In genomic region chr3:42013652-42014442, GRCh38 we compare ENCODE assay signal across 8 cellular contexts. TPM values are rescaled to one million over a fixed set of nuclear protein-coding genes. Genes with fewer than 3 reads are reported as not detected.
DNase-seq lines count a peak whose midpoint lies in the region; ATAC-seq, FAIRE-seq and TF ChIP-seq lines count a peak whose summit lies in the region.
"Had no signal": no experiment of that assay in that cellular context is flagged by ENCODE, and none has a peak within 500 bp of the region (broad histone marks: within the 10 kb centered on the region; RNA-seq: fewer than 3 reads in every experiment).

No MANE protein-coding gene starts in this region.

- intact Hi-C loops in HepG2 (cut with micrococcal nuclease; ENCODE audit: unreplicated experiment): loop anchor here (2.0 kb wide), 1 partner anchor 19 kb away; no protein-coding TSS in a partner anchor

- CTCF ChIA-PET in HepG2 (lab: Yijun Ruan, JAX; ENCODE audit: low intra/inter-chr PET ratio, low total read pairs): interaction anchor here (1.2 kb wide), 1 partner anchor 86 kb away, joined by 3 read pairs; no protein-coding TSS in a partner anchor

- H3K9me3 ChIP-seq in T-helper 17 cell (ENCODE audit: control insufficient read depth, low read length, poor library complexity, severe bottlenecking) (no peaks in the 10 kb centered on the region), HepG2 (ENCODE audit: low read length) (no peaks in the 10 kb centered on the region)

- no peaks in the 10 kb centered on the region for H3K27me3 ChIP-seq in bronchial epithelial cell (ENCODE audit: control insufficient read depth, insufficient read depth, low read length)
- no peaks in the 10 kb centered on the region for H3K27me3 ChIP-seq in HepG2 (ENCODE audit: control insufficient read depth in 1 of 2, insufficient read depth in 2 of 2, low read length in 2 of 2)

- TF ChIP-seq EP300 in HepG2 (IDR thresholded peaks at IDR 0.05; ENCODE audit: low read depth in 2 of 2, low read length in 2 of 2) (no peak), HepG2 (CRISPR knock-in tag; IDR thresholded peaks at IDR 0.05; ENCODE audit: borderline replicate concordance) (no peak)

- peak; percentile 8 for ATAC-seq in HG02981 (IDR thresholded peaks at IDR 0.05; ENCODE audit: unreplicated experiment)
- peak; percentile 13 for ATAC-seq in T-helper 17 cell
- peak; percentile 15 for ATAC-seq in HepG2

- in situ Hi-C loops in HepG2 (cut with HindIII; ENCODE audit: extremely low pct_ligation_motif_present, low pct_unique_long_range_greater_than_20kb): loop anchor here (25.0 kb wide), 1 partner anchor 173 kb away; no protein-coding TSS in a partner anchor

- POLR2A ChIA-PET in HepG2 (lab: Yijun Ruan, JAX): interaction anchor here (1.0 to 1.5 kb wide), 5 partner anchors 8 to 87 kb away, joined by 3 to 4 read pairs (median 3); no protein-coding TSS in a partner anchor

- TF ChIP-seq CTCF in bronchial epithelial cell (IDR thresholded peaks at IDR 0.05; ENCODE audit: insufficient read depth, low read length, severe bottlenecking): no peak
- peak; percentile 34 for TF ChIP-seq CTCF in HepG2 (CRISPR knock-in tag; IDR thresholded peaks at IDR 0.05)

- H3K4me3 Mint-ChIP-seq in T-helper 17 cell: peak overlapping the region; percentile 93

- peak overlapping the region; percentile 85 for H3K9ac ChIP-seq in HepG2 (ENCODE audit: insufficient read depth, low read depth, low read length)

- peak overlapping the region; percentile 64 for H3K27ac ChIP-seq in HepG2 (ENCODE audit: extremely low read length, insufficient read depth, low read length)

- DNase-seq in T-helper 17 cell: peak; percentile 10 to 22 (median 11)
- DNase-seq in bronchial epithelial cell (ENCODE audit: low read depth): no peak
- no peak for DNase-seq in HepG2 (ENCODE audit: low spot score)
- peak; percentile 18 for DNase-seq in stimulated activated CD8-positive, alpha-beta memory T cell treated with anti-CD3 and anti-CD28 coated beads, Interleukin-12 subunit alpha, Interleukin-12 subunit beta, amount 100 ng/mL, for 4 hours (ENCODE audit: low read depth)
- DNase-seq in NCI-H187 treated with DMSO at 0.1 percent for 48 hours (lab: John Stamatoyannopoulos, UW): no peak

- TF ChIP-seq POLR2A in GM18526 (IDR thresholded peaks at IDR 0.05; ENCODE audit: extremely low read depth, insufficient read length) (peak; percentile 33), HepG2 (IDR thresholded peaks at IDR 0.05; ENCODE audit: insufficient read depth in 1 of 2, low read depth in 2 of 2, low read length in 2 of 2) (peak in 1 of 2 experiments; percentile 70; a peak in 1 of 4 replicates)

- peak overlapping the region; percentile 89 for H3K4me3 ChIP-seq in bronchial epithelial cell (ENCODE audit: low read depth, low read length)
- peak overlapping the region; percentile 66 to 90 (median 85) for H3K4me3 ChIP-seq in HepG2 (replicated peaks in 1 of 3; ENCODE audit: insufficient read depth in 1 of 3, low read depth in 2 of 3, low read length in 3 of 3)

- H3K36me3 ChIP-seq in bronchial epithelial cell (ENCODE audit: control insufficient read depth, insufficient read depth, low read length): no peaks in the 10 kb centered on the region
- H3K36me3 ChIP-seq in HepG2 (replicated peaks in 1 of 2; ENCODE audit: control insufficient read depth in 1 of 2, insufficient read depth in 2 of 2, low read length in 2 of 2): no peaks in the 10 kb centered on the region

- 0% methylated on average over 1 of the region's 110 CpGs for WGBS in HepG2 (ENCODE audit: low lambda C conversion rate)

- H4K20me1 ChIP-seq in HepG2 (ENCODE audit: insufficient read depth, low read length): peaks cover 5% of the 10 kb centered on the region

- no TSS peak for BruUV-seq in HepG2 (replicated peaks; lab: Mats Ljungman, UMichigan)

- H2AFZ ChIP-seq in HepG2 (ENCODE audit: low read length): no peak overlapping the region

- no peak for FAIRE-seq in bronchial epithelial cell (lab: Jason Lieb, UNC)
- FAIRE-seq in HepG2 (lab: Jason Lieb, UNC): no peak
- FAIRE-seq: frontal cortex had no signal

- peak overlapping the region; percentile 90 for H3K4me2 ChIP-seq in HepG2 (ENCODE audit: low read depth, low read length)

- peaks cover 49% of the 10 kb centered on the region for H3K4me1 ChIP-seq in HepG2 (ENCODE audit: insufficient read depth, low read length)

- H3K27ac Mint-ChIP-seq in T-helper 17 cell: peak overlapping the region; percentile 96

- H3K36me3 Mint-ChIP-seq in T-helper 17 cell (ENCODE audit: low read depth): no peaks in the 10 kb centered on the region

- peaks cover 38% of the 10 kb centered on the region for H3K4me1 Mint-ChIP-seq in T-helper 17 cell

- peaks cover 47% of the 10 kb centered on the region for H3K79me2 ChIP-seq in HepG2 (ENCODE audit: insufficient read depth, low read length)

- no peaks in the 10 kb centered on the region for H3K27me3 Mint-ChIP-seq in T-helper 17 cell

- TF ChIP-seq RAD21 in HepG2 (CRISPR knock-in tag; IDR thresholded peaks at IDR 0.05): no peak

TF ChIP-seq in HepG2, 621 proteins besides CTCF, POLR2A, EP300 and RAD21 (continues in another document):
- peak; percentile 53; the same call in 1 of the 2 replicates for TF ChIP-seq MYC (CRISPR knock-in tag; IDR thresholded peaks at IDR 0.05; ENCODE audit: borderline replicate concordance)
- peak; percentile 80 for TF ChIP-seq ZNF687 (CRISPR knock-in tag; IDR thresholded peaks at IDR 0.05)
- no peak for TF ChIP-seq SNAPC5 (CRISPR knock-in tag; IDR thresholded peaks at IDR 0.05; ENCODE audit: borderline replicate concordance)
- TF ChIP-seq TGIF2 (CRISPR knock-in tag; IDR thresholded peaks at IDR 0.05): 0 out of 2 replicates have a peak, but pooled peaks have one; percentile 19
- 0 out of 2 replicates have a peak, but pooled peaks have one; percentile 17 for TF ChIP-seq MEF2D (CRISPR knock-in tag; IDR thresholded peaks at IDR 0.05)
- peak; percentile 61 for TF ChIP-seq GABPB1 (CRISPR knock-in tag; IDR thresholded peaks at IDR 0.05)

RNA-seq across cellular contexts. Expression of gene ULK4, which starts 51.9 kb away (rescaled TPM):
- 10 to 100 TPM; 30.5 to 31.5 TPM for total RNA-seq in T-helper 17 cell
- 3.9 and 6.4 TPM in 2 replicates for total RNA-seq in bronchial epithelial cell
- 9.0 and 11.8 TPM in 2 replicates for total RNA-seq in HepG2 (2016; rRNA removed; fragmentation: Illumina TruSeq; extraction: Trizol)
- total RNA-seq in HepG2 (2016; cell fraction: cytosol; rRNA removed; fragmentation: Illumina TruSeq; extraction: Trizol; ENCODE audit: low read depth): 8.1 and 9.0 TPM in 2 replicates
- 10.5 and 11.3 TPM in 2 replicates for total RNA-seq in HepG2 (2016; cell fraction: insoluble cytoplasmic fraction; rRNA removed; fragmentation: Illumina TruSeq; extraction: Trizol)
- 10.1 and 11.3 TPM in 2 replicates for total RNA-seq in HepG2 (2016; cell fraction: membrane; rRNA removed; fragmentation: Illumina TruSeq; extraction: Trizol)
- 30.1 and 34.2 TPM in 2 replicates for total RNA-seq in HepG2 (2016; cell fraction: nucleus; rRNA removed; fragmentation: Illumina TruSeq; extraction: Trizol)
- polyA plus RNA-seq in HepG2 (2011; rRNA removed): 4.8 and 6.7 TPM in 2 replicates
- polyA plus RNA-seq in HepG2 (2011; cell fraction: cytosol; rRNA removed): 3.2 and 4.8 TPM in 2 replicates
- 3.9 and 4.0 TPM in 2 replicates for polyA plus RNA-seq in HepG2 (2011; cell fraction: nucleus; rRNA removed)
- 5.1 and 6.6 TPM in 2 replicates for polyA plus RNA-seq in HepG2 (2012)
- 3.7 and 4.0 TPM in 2 replicates for polyA plus RNA-seq in HepG2 (2016; cell fraction: cytosol; fragmentation: Illumina TruSeq; extraction: Trizol; ENCODE audit: low read depth)
- 5.0 and 5.8 TPM in 2 replicates for polyA plus RNA-seq in HepG2 (2016; cell fraction: insoluble cytoplasmic fraction; fragmentation: Illumina TruSeq; extraction: Trizol; ENCODE audit: low read depth)
- 5.0 TPM in 2 replicates for polyA plus RNA-seq in HepG2 (2016; cell fraction: membrane; fragmentation: Illumina TruSeq; extraction: Trizol; ENCODE audit: low read depth)
- 4.6 and 4.8 TPM in 2 replicates for polyA plus RNA-seq in HepG2 (2016; cell fraction: nucleus; fragmentation: Illumina TruSeq; extraction: Trizol; ENCODE audit: insufficient read depth, low read depth)
- polyA minus RNA-seq in HepG2 (2011; rRNA and poly(A)+ RNA removed; ENCODE audit: low replicate concordance): 11.5 and 14.4 TPM in 2 replicates
- polyA minus RNA-seq in HepG2 (2011; cell fraction: cytosol; rRNA and poly(A)+ RNA removed): 2.4 and 2.8 TPM in 2 replicates
- 34.6 and 36.6 TPM in 2 replicates for polyA minus RNA-seq in HepG2 (2011; cell fraction: nucleus; rRNA and poly(A)+ RNA removed)

Comparison
In these comparisons a context has a peak if more than half of its experiments do, and no peak if none do; other contexts are left out.
1. DNase-seq: peak in T-helper 17 cell (3 of 3) and stimulated activated CD8-positive, alpha-beta memory T cell treated with anti-CD3 and anti-CD28 coated beads, Interleukin-12 subunit alpha, Interleukin-12 subunit beta, amount 100 ng/mL, for 4 hours (single experiment); none in bronchial epithelial cell (single experiment), HepG2 (single experiment) and NCI-H187 treated with DMSO at 0.1 percent for 48 hours (single experiment).
2. Peak in every context shown above with its lines, with median percentiles within 50 percentile points of each other: ATAC-seq.